Comparison of ENCODE assay signal across 1 cellular context in genomic region chr7:21430575-21430954, GRCh38.
TF ChIP-seq lines count a peak whose summit lies in the region.

No MANE protein-coding gene starts in this region.

TF ChIP-seq in K562, 482 proteins besides CTCF, POLR2A, EP300 and RAD21 (continued from another document):
- TF ChIP-seq E2F4 (CRISPR knock-in tag; IDR thresholded peaks at IDR 0.05; ENCODE audit: low read depth) = no peak
- TF ChIP-seq HMGN3 (IDR thresholded peaks at IDR 0.05; ENCODE audit: borderline replicate concordance, extremely low read depth, insufficient read length, low read depth, low read length) = no peak
